In the genomic region with DNA sequence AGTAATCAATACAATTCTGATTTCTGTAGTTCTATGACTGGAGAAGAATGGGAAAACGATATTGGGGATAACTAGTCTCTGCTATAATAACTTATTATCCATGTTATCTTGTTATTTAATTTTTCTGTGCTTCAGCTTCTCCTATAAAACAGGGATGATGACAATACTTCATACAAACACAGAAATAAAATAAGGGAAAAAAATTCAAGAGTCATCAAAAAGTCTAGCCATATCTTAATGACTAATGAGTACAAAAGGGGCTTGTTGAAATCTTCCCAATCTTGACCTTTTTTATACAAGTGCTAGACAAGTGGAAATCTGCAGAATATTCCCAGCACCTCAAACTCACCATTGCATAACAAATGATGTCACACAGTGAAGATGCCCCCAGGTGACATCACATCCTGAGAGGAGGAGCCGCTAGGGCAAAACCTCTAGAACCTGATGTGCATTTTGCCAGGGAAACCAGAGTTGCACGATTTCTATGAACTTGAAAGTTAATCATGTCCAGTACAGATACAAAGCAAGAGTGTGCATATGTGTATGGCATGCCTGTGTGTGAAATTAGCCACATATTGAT, we compare ENCODE assay signal across 17 cellular contexts.
A peak's percentile ranks its signal among the peaks of the same experiment; 100 is the strongest.
DNase-seq lines count a peak whose midpoint lies in the region; ATAC-seq, FAIRE-seq and TF ChIP-seq lines count a peak whose summit lies in the region.
"Had no signal": no experiment of that assay in that cellular context is flagged by ENCODE, and none has a peak within 500 bp of the region (broad histone marks: within the 10 kb centered on the region; RNA-seq: fewer than 3 reads in every experiment).

No MANE protein-coding gene starts in this region.

- no peak for TF ChIP-seq CTCF in K562 (IDR thresholded peaks at IDR 0.05 in 2 of 3, conservative IDR thresholded peaks at IDR 0.05 in 1 of 3; ENCODE audit: insufficient read depth in 2 of 3, low read depth in 1 of 3, low read length in 3 of 3)
- TF ChIP-seq CTCF in hepatocyte (IDR thresholded peaks at IDR 0.05; ENCODE audit: poor library complexity) = no peak

- no peaks in the 10 kb centered on the region for H3F3A ChIP-seq in GM23248 (ENCODE audit: insufficient read depth)

- H3K9ac ChIP-seq in BLaER1 (no peak overlapping the region), GM23248 (no peak overlapping the region), K562 (ENCODE audit: insufficient read depth in 1 of 2, low read depth in 2 of 2, low read length in 2 of 2) (no peak overlapping the region)
- H3K9ac ChIP-seq: KMS-11 had no signal

- WGBS in GM23248 (ENCODE audit: low coverage in 1 of 2, low lambda C conversion rate in 2 of 2, missing lambda C conversion rate in 2 of 2), 2 experiments = 61 to 63% methylated on average over 3 of the region's 3 CpGs
- 2% methylated on average over 3 of the region's 3 CpGs for WGBS in K562 (ENCODE audit: insufficient coverage, low coverage, missing lambda C conversion rate)
- WGBS in hepatocyte (ENCODE audit: low lambda C conversion rate, missing lambda C conversion rate) = 74% methylated on average over 3 of the region's 3 CpGs

- no peaks in the 10 kb centered on the region for H3K36me3 ChIP-seq in BLaER1
- H3K36me3 ChIP-seq in GM23248 (ENCODE audit: low read depth) = no peaks in the 10 kb centered on the region
- no peaks in the 10 kb centered on the region for H3K36me3 ChIP-seq in K562 (ENCODE audit: control insufficient read depth, insufficient read depth, low read length)
- H3K36me3 ChIP-seq in hepatocyte (replicated peaks; ENCODE audit: insufficient read depth, low read depth) = no peaks in the 10 kb centered on the region
- H3K36me3 ChIP-seq: BE2C had no signal

- H3K4me2 ChIP-seq in BLaER1 (peak overlapping the region; percentile 48; the same call in 1 of the 2 replicates), GM23248 (ENCODE audit: unreplicated experiment) (no peak overlapping the region), K562 (ENCODE audit: insufficient read depth, low read length) (no peak overlapping the region), hepatocyte (peak overlapping the region; percentile 23)
- H3K4me2 ChIP-seq: A549, KMS-11 had no signal

- TF ChIP-seq POLR2A in K562 (conservative IDR thresholded peaks at IDR 0.05) = no peak

- H3K9me2 ChIP-seq in GM23248 (ENCODE audit: insufficient read depth) (no peaks in the 10 kb centered on the region), hepatocyte (replicated peaks; ENCODE audit: insufficient read depth) (no peaks in the 10 kb centered on the region)

- intact Hi-C loops in K562 (cut with micrococcal nuclease) = no loop called here
- intact Hi-C loops in activated CD4-positive, alpha-beta memory T cell treated with anti-CD3 and anti-CD28 coated beads for 36 hours (cut with micrococcal nuclease) = no loop called here

- H3K9me3 ChIP-seq in BLaER1 (0 out of 2 replicates have a peak, but pooled peaks cover 6% of the 10 kb centered on the region), GM23248 (ENCODE audit: low read depth) (no peaks in the 10 kb centered on the region), K562 (replicated peaks; ENCODE audit: control insufficient read depth, insufficient read depth, low read depth, low read length) (no peaks in the 10 kb centered on the region), hepatocyte (ENCODE audit: low read depth) (no peaks in the 10 kb centered on the region)
- H3K9me3 ChIP-seq: A549, BE2C had no signal

- BruUV-seq in K562 (replicated peaks; lab: Mats Ljungman, UMichigan) = no TSS peak

- H3K27ac ChIP-seq in BLaER1 (no peak overlapping the region), GM23248 (no peak overlapping the region), K562 (ENCODE audit: extremely low read depth, low read depth, low read length) (no peak overlapping the region), hepatocyte (no peak overlapping the region)
- H3K27ac ChIP-seq: A549, KMS-11 had no signal

- ATAC-seq in K562 (no peak), GM18870 (IDR thresholded peaks at IDR 0.05; ENCODE audit: unreplicated experiment) (no peak), HG03432 (IDR thresholded peaks at IDR 0.05; ENCODE audit: unreplicated experiment) (no peak)
- ATAC-seq: A549; CD8-positive, alpha-beta T cell; GM12878 had no signal

- CTCF ChIA-PET in K562 (lab: Yijun Ruan, JAX; ENCODE audit: low intra/inter-chr PET ratio) = no interaction called here
- CTCF ChIA-PET in activated CD4-positive, alpha-beta memory T cell treated with anti-CD3 and anti-CD28 coated beads for 36 hours (lab: Charles Lee) = no interaction called here

- no peaks in the 10 kb centered on the region for H3K9me1 ChIP-seq in K562 (ENCODE audit: control insufficient read depth, insufficient read depth, low read length)

- H3K4me1 ChIP-seq in BLaER1 = peaks cover 31% of the 10 kb centered on the region
- no peaks in the 10 kb centered on the region for H3K4me1 ChIP-seq in GM23248 (ENCODE audit: insufficient read depth)
- H3K4me1 ChIP-seq in K562 (replicated peaks in 1 of 2; ENCODE audit: control insufficient read depth in 2 of 2, insufficient read depth in 2 of 2, low read length in 2 of 2) = no peaks in the 10 kb centered on the region
- no peaks in the 10 kb centered on the region for H3K4me1 ChIP-seq in hepatocyte (ENCODE audit: insufficient read depth)
- H3K4me1 ChIP-seq: A549, BE2C had no signal

- in situ Hi-C loops in GM23248 (cut with MboI) (no loop called here), K562 (cut with MboI) (no loop called here)

- H3K27me3 ChIP-seq in BLaER1 (no peaks in the 10 kb centered on the region), GM23248 (replicated peaks; ENCODE audit: insufficient read depth) (peaks cover 4% of the 10 kb centered on the region; the same call in 1 of the 2 replicates), K562 (ENCODE audit: control insufficient read depth in 2 of 2, insufficient read depth in 2 of 2, low read length in 2 of 2) (no peaks in the 10 kb centered on the region), hepatocyte (no peaks in the 10 kb centered on the region)
- H3K27me3 ChIP-seq: BE2C had no signal

- POLR2A ChIA-PET in K562 (lab: Yijun Ruan, JAX) = no interaction called here
- POLR2A ChIA-PET in activated CD4-positive, alpha-beta memory T cell treated with anti-CD3 and anti-CD28 coated beads for 36 hours (lab: Charles Lee) = no interaction called here

- H3K4me3 ChIP-seq in BLaER1 (no peak overlapping the region), GM23248 (no peak overlapping the region), K562 (no peak overlapping the region), hepatocyte (no peak overlapping the region)
- H3K4me3 ChIP-seq: A549, GM12878 had no signal

- H3K79me2 ChIP-seq in GM23248 (ENCODE audit: insufficient read depth) = no peaks in the 10 kb centered on the region
- no peaks in the 10 kb centered on the region for H3K79me2 ChIP-seq in K562 (ENCODE audit: control insufficient read depth, insufficient read depth, low read length)
- no peaks in the 10 kb centered on the region for H3K79me2 ChIP-seq in hepatocyte

- no peak for TF ChIP-seq RAD21 in K562 (CRISPR knock-in tag; conservative IDR thresholded peaks at IDR 0.05 in 1 of 2, IDR thresholded peaks at IDR 0.05 in 1 of 2)

- no peak overlapping the region for H2AFZ ChIP-seq in GM23248
- no peak overlapping the region for H2AFZ ChIP-seq in K562 (ENCODE audit: low read depth, low read length)
- no peak overlapping the region for H2AFZ ChIP-seq in hepatocyte

- TF ChIP-seq EP300 in K562 (IDR thresholded peaks at IDR 0.05; ENCODE audit: low read length) = no peak

- no peaks in the 10 kb centered on the region for H4K20me1 ChIP-seq in BLaER1
- no peaks in the 10 kb centered on the region for H4K20me1 ChIP-seq in GM23248 (ENCODE audit: insufficient read depth)
- no peaks in the 10 kb centered on the region for H4K20me1 ChIP-seq in K562 (replicated peaks; ENCODE audit: control insufficient read depth, insufficient read depth, low read length)
- no peaks in the 10 kb centered on the region for H4K20me1 ChIP-seq in hepatocyte (ENCODE audit: insufficient read depth, poor library complexity, severe bottlenecking)

- H3K4me3 Mint-ChIP-seq in activated CD4-positive, alpha-beta memory T cell treated with anti-CD3 and anti-CD28 coated beads for 36 hours = no peak overlapping the region
- H3K4me3 Mint-ChIP-seq: CD14-positive monocyte; CD8-positive, alpha-beta T cell; HFFc6; IgD-negative memory B cell had no signal

- peaks cover 3% of the 10 kb centered on the region for H3K27me3 Mint-ChIP-seq in activated CD4-positive, alpha-beta memory T cell treated with anti-CD3 and anti-CD28 coated beads for 36 hours

- no peaks in the 10 kb centered on the region for H3K4me1 Mint-ChIP-seq in activated CD4-positive, alpha-beta memory T cell treated with anti-CD3 and anti-CD28 coated beads for 36 hours (ENCODE audit: low read depth)
- H3K4me1 Mint-ChIP-seq: CD14-positive monocyte had no signal

- no peak overlapping the region for H3K27ac Mint-ChIP-seq in activated CD4-positive, alpha-beta memory T cell treated with anti-CD3 and anti-CD28 coated beads for 36 hours
- H3K27ac Mint-ChIP-seq: CD14-positive monocyte; CD8-positive, alpha-beta T cell; HFFc6; IgD-negative memory B cell had no signal

- DNase-seq in GM23248 (peak; percentile 7), K562 (ENCODE audit: extremely low read depth in 1 of 4, low spot score in 3 of 4) (no peak), hepatocyte (ENCODE audit: low spot score) (no peak)
- no peak for DNase-seq in activated CD4-positive, alpha-beta memory T cell treated with anti-CD3 and anti-CD28 coated beads for 36 hours
- DNase-seq: BE2C; CD8-positive, alpha-beta T cell; COR-L47; HCEC 1CT; HFFc6 had no signal

- H3K9me3 Mint-ChIP-seq in activated CD4-positive, alpha-beta memory T cell treated with anti-CD3 and anti-CD28 coated beads for 36 hours = no peaks in the 10 kb centered on the region
- H3K9me3 Mint-ChIP-seq: CD8-positive, alpha-beta T cell; HFFc6 had no signal

- FAIRE-seq in K562 (lab: Jason Lieb, UNC) = no peak
- FAIRE-seq: A549, GM12878 had no signal

- no peaks in the 10 kb centered on the region for H3K36me3 Mint-ChIP-seq in activated CD4-positive, alpha-beta memory T cell treated with anti-CD3 and anti-CD28 coated beads for 36 hours
- H3K36me3 Mint-ChIP-seq: CD14-positive monocyte; CD8-positive, alpha-beta T cell; IgD-negative memory B cell had no signal

TF ChIP-seq in K562, 482 proteins besides CTCF, POLR2A, EP300 and RAD21:
- TF ChIP-seq ZNF316 (IDR thresholded peaks at IDR 0.05) (0 out of 2 replicates have a peak, but pooled peaks have one; percentile 7), ZNF445 (CRISPR knock-in tag; IDR thresholded peaks at IDR 0.05; ENCODE audit: low read depth) (no peak)
TF ChIP-seq in K562: peak in this region for 1.

Comparison
In these comparisons a context has a peak if more than half of its experiments do, and no peak if none do; other contexts are left out.
1. H3K4me2 ChIP-seq: peak in BLaER1 (single experiment) and hepatocyte (single experiment); none in GM23248 (single experiment) and K562 (single experiment).